In genomic region chr9:133129001-133129799, GRCh38 we compare ENCODE assay signal across 12 cellular contexts. TPM values are rescaled to one million over a fixed set of nuclear protein-coding genes. Genes with fewer than 3 reads are reported as not detected.
DNase-seq lines count a peak whose midpoint lies in the region; ATAC-seq, FAIRE-seq and TF ChIP-seq lines count a peak whose summit lies in the region.
"Had no signal": no experiment of that assay in that cellular context is flagged by ENCODE, and none has a peak within 500 bp of the region (broad histone marks: within the 10 kb centered on the region; RNA-seq: fewer than 3 reads in every experiment).

No MANE protein-coding gene starts in this region.

- peak overlapping the region; percentile 84 to 88 for H3K4me3 Mint-ChIP-seq in activated T-cell treated with anti-CD3 and anti-CD28 coated beads, Interleukin-2, amount 50 U/mL, for 72 hours
- peak overlapping the region; percentile 30 for H3K4me3 Mint-ChIP-seq in activated naive CD8-positive, alpha-beta T cell
- H3K4me3 Mint-ChIP-seq in CD14-positive monocyte: no peak overlapping the region

- intact Hi-C loops in kidney (cut with DNase I): no loop called here
- intact Hi-C loops in CD14-positive monocyte (cut with micrococcal nuclease): no loop called here

- H3K9ac ChIP-seq in kidney (ENCODE audit: low read length in 2 of 2): no peak overlapping the region

- no peak for ATAC-seq in activated T-cell treated with anti-CD3 and anti-CD28 coated beads, Interleukin-2, amount 50 U/mL, for 72 hours (replicated peaks in 1 of 2)
- no peak for ATAC-seq in GM21723 (IDR thresholded peaks at IDR 0.05; ENCODE audit: unreplicated experiment)
- no peak for ATAC-seq in GM21526 (IDR thresholded peaks at IDR 0.05; ENCODE audit: low FRiP score, unreplicated experiment)

- WGBS in suprapubic skin: 80% methylated on average over 16 of the region's 29 CpGs

- peaks cover 76% of the 10 kb centered on the region for H3K4me1 Mint-ChIP-seq in activated T-cell treated with anti-CD3 and anti-CD28 coated beads, Interleukin-2, amount 50 U/mL, for 72 hours (ENCODE audit: low read depth)
- H3K4me1 Mint-ChIP-seq in activated naive CD8-positive, alpha-beta T cell (ENCODE audit: low read depth): peaks cover 71% of the 10 kb centered on the region
- peaks cover 42% of the 10 kb centered on the region for H3K4me1 Mint-ChIP-seq in CD14-positive monocyte

- H3K9me3 ChIP-seq in kidney (ENCODE audit: control insufficient read depth in 1 of 2, low read length in 2 of 2) (no peaks in the 10 kb centered on the region), suprapubic skin (no peaks in the 10 kb centered on the region)

- H3K4me3 ChIP-seq in kidney (ENCODE audit: low read length in 2 of 2) (no peak overlapping the region), suprapubic skin (peak overlapping the region; percentile 1)

- no peak for TF ChIP-seq EP300 in suprapubic skin (IDR thresholded peaks at IDR 0.05)

- DNase-seq in activated T-cell treated with anti-CD3 and anti-CD28 coated beads, Interleukin-2, amount 50 U/mL, for 72 hours: no peak
- no peak for DNase-seq in activated T-cell treated with anti-CD3 and anti-CD28 coated beads, Interleukin-2, amount 50 U/mL, for 1 hour
- DNase-seq in kidney (peak; percentile 83), suprapubic skin (ENCODE audit: low spot score in 2 of 2) (peak in 1 of 2 donors; percentile 79), CD14-positive monocyte (ENCODE audit: low spot score) (no peak)
- DNase-seq: NCI-H1048; occipital lobe; stimulated activated CD4-positive, alpha-beta T cell treated with anti-CD3 and anti-CD28 coated beads, Interleukin-2, amount 100 ng/mL, for 48 hours had no signal

- no peaks in the 10 kb centered on the region for H3K27me3 ChIP-seq in suprapubic skin

- H3K27me3 Mint-ChIP-seq in activated T-cell treated with anti-CD3 and anti-CD28 coated beads, Interleukin-2, amount 50 U/mL, for 72 hours (ENCODE audit: low read depth): no peaks in the 10 kb centered on the region
- H3K27me3 Mint-ChIP-seq in activated naive CD8-positive, alpha-beta T cell: no peaks in the 10 kb centered on the region
- peaks cover 0 to 5% (median 3%) of the 10 kb centered on the region in 3 donors for H3K27me3 Mint-ChIP-seq in CD14-positive monocyte (ENCODE audit: low read depth in 3 of 3)

- no peak for FAIRE-seq in kidney (lab: Jason Lieb, UNC)

- H3K27ac ChIP-seq in kidney (ENCODE audit: low read depth in 2 of 2, low read length in 2 of 2) (no peak overlapping the region), suprapubic skin (peak overlapping the region; percentile 89)
- H3K27ac ChIP-seq: epithelial cell of prostate had no signal

- no peaks in the 10 kb centered on the region for H3K36me3 ChIP-seq in kidney (ENCODE audit: control insufficient read depth in 1 of 2, insufficient read depth in 2 of 2, low read length in 2 of 2)
- no peaks in the 10 kb centered on the region for H3K36me3 ChIP-seq in suprapubic skin

- peaks cover 0 to 1% of the 10 kb centered on the region in 2 donors for H3K36me3 Mint-ChIP-seq in activated T-cell treated with anti-CD3 and anti-CD28 coated beads, Interleukin-2, amount 50 U/mL, for 72 hours (ENCODE audit: insufficient read depth in 2 of 2)
- peaks cover 2% of the 10 kb centered on the region for H3K36me3 Mint-ChIP-seq in activated naive CD8-positive, alpha-beta T cell
- peaks cover 3 to 12% of the 10 kb centered on the region in 2 donors for H3K36me3 Mint-ChIP-seq in CD14-positive monocyte

- peak overlapping the region; percentile 69 for H3K27ac Mint-ChIP-seq in activated T-cell treated with anti-CD3 and anti-CD28 coated beads, Interleukin-2, amount 50 U/mL, for 72 hours
- H3K27ac Mint-ChIP-seq in activated naive CD8-positive, alpha-beta T cell: peak overlapping the region; percentile 68
- H3K27ac Mint-ChIP-seq in CD14-positive monocyte: peak overlapping the region in 2 of 7 donors; percentile 42 to 50

- H3K4me1 ChIP-seq in kidney (ENCODE audit: control insufficient read depth in 1 of 2, insufficient read depth in 1 of 2, low read depth in 1 of 2, low read length in 2 of 2) (peaks cover 13 to 28% of the 10 kb centered on the region in 2 donors), suprapubic skin (peaks cover 93% of the 10 kb centered on the region)

- TF ChIP-seq CTCF in kidney (IDR thresholded peaks at IDR 0.05; ENCODE audit: borderline replicate concordance, extremely low read depth, insufficient read depth): no peak
- no peak for TF ChIP-seq CTCF in suprapubic skin (IDR thresholded peaks at IDR 0.05)
- no peak for TF ChIP-seq CTCF in CD14-positive monocyte (IDR thresholded peaks at IDR 0.05)

- TF ChIP-seq POLR2A in suprapubic skin (IDR thresholded peaks at IDR 0.05): no peak

- no peaks in the 10 kb centered on the region for H3K9me3 Mint-ChIP-seq in activated T-cell treated with anti-CD3 and anti-CD28 coated beads, Interleukin-2, amount 50 U/mL, for 72 hours
- no peaks in the 10 kb centered on the region for H3K9me3 Mint-ChIP-seq in activated naive CD8-positive, alpha-beta T cell (ENCODE audit: low read depth)
- H3K9me3 Mint-ChIP-seq in CD14-positive monocyte: peaks cover 0 to 2% (median 0%) of the 10 kb centered on the region in 7 donors

RNA-seq across cellular contexts. Expression of gene RALGDS, which starts 8.2 kb away (rescaled TPM):
- total RNA-seq in activated T-cell treated with anti-CD3 and anti-CD28 coated beads, Interleukin-2, amount 50 U/mL, for 72 hours: 10 to 100 TPM; 50.7 to 78.2 TPM
- 43.3 TPM for total RNA-seq in kidney
- 13.0 TPM for polyA plus RNA-seq in kidney (ENCODE audit: insufficient read depth, low read depth, low replicate concordance)
- 100 to 1,000 TPM; 173 to 244 (median 212) TPM for total RNA-seq in suprapubic skin
- polyA plus RNA-seq in CD14-positive monocyte: 1 to 10 TPM; 3.5 to 4.2 TPM

RNA-seq across cellular contexts. Expression of gene GBGT1, which starts 34.5 kb away (rescaled TPM):
- total RNA-seq in activated T-cell treated with anti-CD3 and anti-CD28 coated beads, Interleukin-2, amount 50 U/mL, for 72 hours: 1 to 10 TPM in 1 of 2 donors, under 1 TPM in 1; 0.86 to 2.0 TPM
- total RNA-seq in kidney (21.6 TPM), suprapubic skin (10 to 100 TPM in 1 of 4 donors, 1 to 10 TPM in 3; 2.6 to 14.6 (median 5.8) TPM)
- polyA plus RNA-seq in kidney (ENCODE audit: insufficient read depth, low read depth, low replicate concordance) (7.9 TPM), CD14-positive monocyte (1 to 10 TPM; 7.1 to 8.0 TPM)

Comparison
In these comparisons a context has a peak if more than half of its experiments do, and no peak if none do; other contexts are left out.
1. H3K4me3 Mint-ChIP-seq: peak in activated T-cell treated with anti-CD3 and anti-CD28 coated beads, Interleukin-2, amount 50 U/mL, for 72 hours (2 of 2) and activated naive CD8-positive, alpha-beta T cell (single experiment); none in CD14-positive monocyte (0 of 2).